Comparison of ENCODE assay signal across 1 cellular context in genomic region chr2:202265467-202266277, GRCh38.
TF ChIP-seq lines count a peak whose summit lies in the region.

A gene with protein sequence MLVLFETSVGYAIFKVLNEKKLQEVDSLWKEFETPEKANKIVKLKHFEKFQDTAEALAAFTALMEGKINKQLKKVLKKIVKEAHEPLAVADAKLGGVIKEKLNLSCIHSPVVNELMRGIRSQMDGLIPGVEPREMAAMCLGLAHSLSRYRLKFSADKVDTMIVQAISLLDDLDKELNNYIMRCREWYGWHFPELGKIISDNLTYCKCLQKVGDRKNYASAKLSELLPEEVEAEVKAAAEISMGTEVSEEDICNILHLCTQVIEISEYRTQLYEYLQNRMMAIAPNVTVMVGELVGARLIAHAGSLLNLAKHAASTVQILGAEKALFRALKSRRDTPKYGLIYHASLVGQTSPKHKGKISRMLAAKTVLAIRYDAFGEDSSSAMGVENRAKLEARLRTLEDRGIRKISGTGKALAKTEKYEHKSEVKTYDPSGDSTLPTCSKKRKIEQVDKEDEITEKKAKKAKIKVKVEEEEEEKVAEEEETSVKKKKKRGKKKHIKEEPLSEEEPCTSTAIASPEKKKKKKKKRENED (plus strand): TSS chr2:202265763. CDS start chr2:202265942, 179 bp downstream.

TF ChIP-seq in HepG2, 621 proteins besides CTCF, POLR2A, EP300 and RAD21 (continued from another document and continues in another):
- peak; percentile 81; the same call in 1 of the 2 replicates for TF ChIP-seq JDP2 (CRISPR knock-in tag; IDR thresholded peaks at IDR 0.05; ENCODE audit: borderline replicate concordance)
- TF ChIP-seq, protein P1, sequence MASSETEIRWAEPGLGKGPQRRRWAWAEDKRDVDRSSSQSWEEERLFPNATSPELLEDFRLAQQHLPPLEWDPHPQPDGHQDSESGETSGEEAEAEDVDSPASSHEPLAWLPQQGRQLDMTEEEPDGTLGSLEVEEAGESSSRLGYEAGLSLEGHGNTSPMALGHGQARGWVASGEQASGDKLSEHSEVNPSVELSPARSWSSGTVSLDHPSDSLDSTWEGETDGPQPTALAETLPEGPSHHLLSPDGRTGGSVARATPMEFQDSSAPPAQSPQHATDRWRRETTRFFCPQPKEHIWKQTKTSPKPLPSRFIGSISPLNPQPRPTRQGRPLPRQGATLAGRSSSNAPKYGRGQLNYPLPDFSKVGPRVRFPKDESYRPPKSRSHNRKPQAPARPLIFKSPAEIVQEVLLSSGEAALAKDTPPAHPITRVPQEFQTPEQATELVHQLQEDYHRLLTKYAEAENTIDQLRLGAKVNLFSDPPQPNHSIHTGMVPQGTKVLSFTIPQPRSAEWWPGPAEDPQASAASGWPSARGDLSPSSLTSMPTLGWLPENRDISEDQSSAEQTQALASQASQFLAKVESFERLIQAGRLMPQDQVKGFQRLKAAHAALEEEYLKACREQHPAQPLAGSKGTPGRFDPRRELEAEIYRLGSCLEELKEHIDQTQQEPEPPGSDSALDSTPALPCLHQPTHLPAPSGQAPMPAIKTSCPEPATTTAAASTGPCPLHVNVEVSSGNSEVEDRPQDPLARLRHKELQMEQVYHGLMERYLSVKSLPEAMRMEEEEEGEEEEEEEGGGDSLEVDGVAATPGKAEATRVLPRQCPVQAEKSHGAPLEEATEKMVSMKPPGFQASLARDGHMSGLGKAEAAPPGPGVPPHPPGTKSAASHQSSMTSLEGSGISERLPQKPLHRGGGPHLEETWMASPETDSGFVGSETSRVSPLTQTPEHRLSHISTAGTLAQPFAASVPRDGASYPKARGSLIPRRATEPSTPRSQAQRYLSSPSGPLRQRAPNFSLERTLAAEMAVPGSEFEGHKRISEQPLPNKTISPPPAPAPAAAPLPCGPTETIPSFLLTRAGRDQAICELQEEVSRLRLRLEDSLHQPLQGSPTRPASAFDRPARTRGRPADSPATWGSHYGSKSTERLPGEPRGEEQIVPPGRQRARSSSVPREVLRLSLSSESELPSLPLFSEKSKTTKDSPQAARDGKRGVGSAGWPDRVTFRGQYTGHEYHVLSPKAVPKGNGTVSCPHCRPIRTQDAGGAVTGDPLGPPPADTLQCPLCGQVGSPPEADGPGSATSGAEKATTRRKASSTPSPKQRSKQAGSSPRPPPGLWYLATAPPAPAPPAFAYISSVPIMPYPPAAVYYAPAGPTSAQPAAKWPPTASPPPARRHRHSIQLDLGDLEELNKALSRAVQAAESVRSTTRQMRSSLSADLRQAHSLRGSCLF (CRISPR knock-in tag; IDR thresholded peaks at IDR 0.05; ENCODE audit: borderline replicate concordance): no peak
- TF ChIP-seq ZSCAN21 (CRISPR knock-in tag; IDR thresholded peaks at IDR 0.05; ENCODE audit: borderline replicate concordance): peak; percentile 73; the same call in 1 of the 2 replicates
- peak; percentile 80 for TF ChIP-seq ZSCAN9 (CRISPR knock-in tag; IDR thresholded peaks at IDR 0.05; ENCODE audit: borderline replicate concordance)
- 0 out of 2 replicates have a peak, but pooled peaks have one; percentile 47 for TF ChIP-seq ZNF260 (CRISPR knock-in tag; IDR thresholded peaks at IDR 0.05; ENCODE audit: borderline replicate concordance, low read depth)
- peak; percentile 31; the same call in 1 of the 2 replicates for TF ChIP-seq ZNF790 (CRISPR knock-in tag; IDR thresholded peaks at IDR 0.05; ENCODE audit: borderline replicate concordance)
- 0 out of 2 replicates have a peak, but pooled peaks have one; percentile 84 for TF ChIP-seq GLI4 (CRISPR knock-in tag; IDR thresholded peaks at IDR 0.05; ENCODE audit: borderline replicate concordance)
- no peak; the same call in 1 of the 2 replicates for TF ChIP-seq ZNF850 (CRISPR knock-in tag; conservative IDR thresholded peaks at IDR 0.05)
- TF ChIP-seq TEF (CRISPR knock-in tag; IDR thresholded peaks at IDR 0.05): no peak
- TF ChIP-seq ZNF577 (CRISPR knock-in tag; IDR thresholded peaks at IDR 0.05; ENCODE audit: borderline replicate concordance, low read depth): no peak
- no peak for TF ChIP-seq SMARCE1 (IDR thresholded peaks at IDR 0.05; ENCODE audit: borderline replicate concordance)
- no peak for TF ChIP-seq ZKSCAN5 (CRISPR knock-in tag; IDR thresholded peaks at IDR 0.05)
- no peak for TF ChIP-seq ZKSCAN1 (IDR thresholded peaks at IDR 0.05; ENCODE audit: low read length)
- TF ChIP-seq RXRA (CRISPR knock-in tag; IDR thresholded peaks at IDR 0.05): peak; percentile 79
- TF ChIP-seq HNRNPL (IDR thresholded peaks at IDR 0.05; ENCODE audit: low read depth, low read length): no peak
- TF ChIP-seq CBFB (CRISPR knock-in tag; IDR thresholded peaks at IDR 0.05): 0 out of 2 replicates have a peak, but pooled peaks have one; percentile 20
- TF ChIP-seq, protein P2, sequence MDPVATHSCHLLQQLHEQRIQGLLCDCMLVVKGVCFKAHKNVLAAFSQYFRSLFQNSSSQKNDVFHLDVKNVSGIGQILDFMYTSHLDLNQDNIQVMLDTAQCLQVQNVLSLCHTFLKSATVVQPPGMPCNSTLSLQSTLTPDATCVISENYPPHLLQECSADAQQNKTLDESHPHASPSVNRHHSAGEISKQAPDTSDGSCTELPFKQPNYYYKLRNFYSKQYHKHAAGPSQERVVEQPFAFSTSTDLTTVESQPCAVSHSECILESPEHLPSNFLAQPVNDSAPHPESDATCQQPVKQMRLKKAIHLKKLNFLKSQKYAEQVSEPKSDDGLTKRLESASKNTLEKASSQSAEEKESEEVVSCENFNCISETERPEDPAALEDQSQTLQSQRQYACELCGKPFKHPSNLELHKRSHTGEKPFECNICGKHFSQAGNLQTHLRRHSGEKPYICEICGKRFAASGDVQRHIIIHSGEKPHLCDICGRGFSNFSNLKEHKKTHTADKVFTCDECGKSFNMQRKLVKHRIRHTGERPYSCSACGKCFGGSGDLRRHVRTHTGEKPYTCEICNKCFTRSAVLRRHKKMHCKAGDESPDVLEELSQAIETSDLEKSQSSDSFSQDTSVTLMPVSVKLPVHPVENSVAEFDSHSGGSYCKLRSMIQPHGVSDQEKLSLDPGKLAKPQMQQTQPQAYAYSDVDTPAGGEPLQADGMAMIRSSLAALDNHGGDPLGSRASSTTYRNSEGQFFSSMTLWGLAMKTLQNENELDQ (CRISPR knock-in tag; IDR thresholded peaks at IDR 0.05; ENCODE audit: borderline replicate concordance): 0 out of 2 replicates have a peak, but pooled peaks have one; percentile 12
- TF ChIP-seq, protein P3, sequence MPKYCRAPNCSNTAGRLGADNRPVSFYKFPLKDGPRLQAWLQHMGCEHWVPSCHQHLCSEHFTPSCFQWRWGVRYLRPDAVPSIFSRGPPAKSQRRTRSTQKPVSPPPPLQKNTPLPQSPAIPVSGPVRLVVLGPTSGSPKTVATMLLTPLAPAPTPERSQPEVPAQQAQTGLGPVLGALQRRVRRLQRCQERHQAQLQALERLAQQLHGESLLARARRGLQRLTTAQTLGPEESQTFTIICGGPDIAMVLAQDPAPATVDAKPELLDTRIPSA (CRISPR knock-in tag; IDR thresholded peaks at IDR 0.05; ENCODE audit: borderline replicate concordance): no peak
- TF ChIP-seq RBAK (CRISPR knock-in tag; IDR thresholded peaks at IDR 0.05): no peak
- TF ChIP-seq BRD4 (CRISPR knock-in tag; IDR thresholded peaks at IDR 0.05): peak; percentile 86; the same call in 1 of the 2 replicates
- peak; percentile 50 for TF ChIP-seq ZNF563 (CRISPR knock-in tag; IDR thresholded peaks at IDR 0.05)
- no peak for TF ChIP-seq EZH2 (conservative IDR thresholded peaks at IDR 0.05; ENCODE audit: low read depth, low read length)
- peak; percentile 26; the same call in 1 of the 2 replicates for TF ChIP-seq ZBTB42 (CRISPR knock-in tag; IDR thresholded peaks at IDR 0.05)
- TF ChIP-seq SP4 (CRISPR knock-in tag; IDR thresholded peaks at IDR 0.05): 0 out of 2 replicates have a peak, but pooled peaks have one; percentile 64
- TF ChIP-seq, protein P4, sequence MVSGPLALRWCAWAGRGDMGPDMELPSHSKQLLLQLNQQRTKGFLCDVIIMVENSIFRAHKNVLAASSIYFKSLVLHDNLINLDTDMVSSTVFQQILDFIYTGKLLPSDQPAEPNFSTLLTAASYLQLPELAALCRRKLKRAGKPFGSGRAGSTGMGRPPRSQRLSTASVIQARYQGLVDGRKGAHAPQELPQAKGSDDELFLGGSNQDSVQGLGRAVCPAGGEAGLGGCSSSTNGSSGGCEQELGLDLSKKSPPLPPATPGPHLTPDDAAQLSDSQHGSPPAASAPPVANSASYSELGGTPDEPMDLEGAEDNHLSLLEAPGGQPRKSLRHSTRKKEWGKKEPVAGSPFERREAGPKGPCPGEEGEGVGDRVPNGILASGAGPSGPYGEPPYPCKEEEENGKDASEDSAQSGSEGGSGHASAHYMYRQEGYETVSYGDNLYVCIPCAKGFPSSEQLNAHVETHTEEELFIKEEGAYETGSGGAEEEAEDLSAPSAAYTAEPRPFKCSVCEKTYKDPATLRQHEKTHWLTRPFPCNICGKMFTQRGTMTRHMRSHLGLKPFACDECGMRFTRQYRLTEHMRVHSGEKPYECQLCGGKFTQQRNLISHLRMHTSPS (CRISPR knock-in tag; IDR thresholded peaks at IDR 0.05; ENCODE audit: low read depth): no peak
- peak; percentile 97 for TF ChIP-seq POLR2AphosphoS2 (IDR thresholded peaks at IDR 0.05; ENCODE audit: low read depth, low read length)
- TF ChIP-seq ZMYM4 (CRISPR knock-in tag; IDR thresholded peaks at IDR 0.05): peak; percentile 90
- TF ChIP-seq ZNF572 (CRISPR knock-in tag; IDR thresholded peaks at IDR 0.05): peak; percentile 24; the same call in 1 of the 2 replicates
- TF ChIP-seq ZNF432 (CRISPR knock-in tag; IDR thresholded peaks at IDR 0.05; ENCODE audit: borderline replicate concordance): no peak
- TF ChIP-seq ZNF484 (CRISPR knock-in tag; IDR thresholded peaks at IDR 0.05; ENCODE audit: borderline replicate concordance, low read depth): 0 out of 2 replicates have a peak, but pooled peaks have one; percentile 63
- TF ChIP-seq TP53 (CRISPR knock-in tag; conservative IDR thresholded peaks at IDR 0.05): 0 out of 2 replicates have a peak, but pooled peaks have one; percentile 62
- TF ChIP-seq SOX5 (CRISPR knock-in tag; IDR thresholded peaks at IDR 0.05; ENCODE audit: borderline replicate concordance): peak; percentile 76
- TF ChIP-seq IRF2 (CRISPR knock-in tag; IDR thresholded peaks at IDR 0.05): peak; percentile 94
- TF ChIP-seq TBX3 (IDR thresholded peaks at IDR 0.05; ENCODE audit: borderline replicate concordance): 0 out of 2 replicates have a peak, but pooled peaks have one; percentile 9
- TF ChIP-seq TARDBP (CRISPR knock-in tag; IDR thresholded peaks at IDR 0.05): peak; percentile 97
- TF ChIP-seq, protein P5, sequence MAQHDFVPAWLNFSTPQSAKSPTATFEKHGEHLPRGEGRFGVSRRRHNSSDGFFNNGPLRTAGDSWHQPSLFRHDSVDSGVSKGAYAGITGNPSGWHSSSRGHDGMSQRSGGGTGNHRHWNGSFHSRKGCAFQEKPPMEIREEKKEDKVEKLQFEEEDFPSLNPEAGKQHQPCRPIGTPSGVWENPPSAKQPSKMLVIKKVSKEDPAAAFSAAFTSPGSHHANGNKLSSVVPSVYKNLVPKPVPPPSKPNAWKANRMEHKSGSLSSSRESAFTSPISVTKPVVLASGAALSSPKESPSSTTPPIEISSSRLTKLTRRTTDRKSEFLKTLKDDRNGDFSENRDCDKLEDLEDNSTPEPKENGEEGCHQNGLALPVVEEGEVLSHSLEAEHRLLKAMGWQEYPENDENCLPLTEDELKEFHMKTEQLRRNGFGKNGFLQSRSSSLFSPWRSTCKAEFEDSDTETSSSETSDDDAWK (CRISPR knock-in tag; IDR thresholded peaks at IDR 0.05): no peak
- TF ChIP-seq ZFP36L1 (CRISPR knock-in tag; IDR thresholded peaks at IDR 0.05): no peak; the same call in none of the 2 replicates
- TF ChIP-seq ZNF678 (CRISPR knock-in tag; IDR thresholded peaks at IDR 0.05): 0 out of 2 replicates have a peak, but pooled peaks have one; percentile 54
- peak; percentile 88 for TF ChIP-seq CHD2 (IDR thresholded peaks at IDR 0.05; ENCODE audit: low read depth, low read length)
- peak; percentile 79 for TF ChIP-seq ZNF441 (CRISPR knock-in tag; IDR thresholded peaks at IDR 0.05; ENCODE audit: borderline replicate concordance)
- no peak for TF ChIP-seq TEAD2 (CRISPR knock-in tag; IDR thresholded peaks at IDR 0.05)
- no peak for TF ChIP-seq PLRG1 (conservative IDR thresholded peaks at IDR 0.05)
- no peak for TF ChIP-seq SMAD9 (CRISPR knock-in tag; IDR thresholded peaks at IDR 0.05)
- TF ChIP-seq, protein P6, sequence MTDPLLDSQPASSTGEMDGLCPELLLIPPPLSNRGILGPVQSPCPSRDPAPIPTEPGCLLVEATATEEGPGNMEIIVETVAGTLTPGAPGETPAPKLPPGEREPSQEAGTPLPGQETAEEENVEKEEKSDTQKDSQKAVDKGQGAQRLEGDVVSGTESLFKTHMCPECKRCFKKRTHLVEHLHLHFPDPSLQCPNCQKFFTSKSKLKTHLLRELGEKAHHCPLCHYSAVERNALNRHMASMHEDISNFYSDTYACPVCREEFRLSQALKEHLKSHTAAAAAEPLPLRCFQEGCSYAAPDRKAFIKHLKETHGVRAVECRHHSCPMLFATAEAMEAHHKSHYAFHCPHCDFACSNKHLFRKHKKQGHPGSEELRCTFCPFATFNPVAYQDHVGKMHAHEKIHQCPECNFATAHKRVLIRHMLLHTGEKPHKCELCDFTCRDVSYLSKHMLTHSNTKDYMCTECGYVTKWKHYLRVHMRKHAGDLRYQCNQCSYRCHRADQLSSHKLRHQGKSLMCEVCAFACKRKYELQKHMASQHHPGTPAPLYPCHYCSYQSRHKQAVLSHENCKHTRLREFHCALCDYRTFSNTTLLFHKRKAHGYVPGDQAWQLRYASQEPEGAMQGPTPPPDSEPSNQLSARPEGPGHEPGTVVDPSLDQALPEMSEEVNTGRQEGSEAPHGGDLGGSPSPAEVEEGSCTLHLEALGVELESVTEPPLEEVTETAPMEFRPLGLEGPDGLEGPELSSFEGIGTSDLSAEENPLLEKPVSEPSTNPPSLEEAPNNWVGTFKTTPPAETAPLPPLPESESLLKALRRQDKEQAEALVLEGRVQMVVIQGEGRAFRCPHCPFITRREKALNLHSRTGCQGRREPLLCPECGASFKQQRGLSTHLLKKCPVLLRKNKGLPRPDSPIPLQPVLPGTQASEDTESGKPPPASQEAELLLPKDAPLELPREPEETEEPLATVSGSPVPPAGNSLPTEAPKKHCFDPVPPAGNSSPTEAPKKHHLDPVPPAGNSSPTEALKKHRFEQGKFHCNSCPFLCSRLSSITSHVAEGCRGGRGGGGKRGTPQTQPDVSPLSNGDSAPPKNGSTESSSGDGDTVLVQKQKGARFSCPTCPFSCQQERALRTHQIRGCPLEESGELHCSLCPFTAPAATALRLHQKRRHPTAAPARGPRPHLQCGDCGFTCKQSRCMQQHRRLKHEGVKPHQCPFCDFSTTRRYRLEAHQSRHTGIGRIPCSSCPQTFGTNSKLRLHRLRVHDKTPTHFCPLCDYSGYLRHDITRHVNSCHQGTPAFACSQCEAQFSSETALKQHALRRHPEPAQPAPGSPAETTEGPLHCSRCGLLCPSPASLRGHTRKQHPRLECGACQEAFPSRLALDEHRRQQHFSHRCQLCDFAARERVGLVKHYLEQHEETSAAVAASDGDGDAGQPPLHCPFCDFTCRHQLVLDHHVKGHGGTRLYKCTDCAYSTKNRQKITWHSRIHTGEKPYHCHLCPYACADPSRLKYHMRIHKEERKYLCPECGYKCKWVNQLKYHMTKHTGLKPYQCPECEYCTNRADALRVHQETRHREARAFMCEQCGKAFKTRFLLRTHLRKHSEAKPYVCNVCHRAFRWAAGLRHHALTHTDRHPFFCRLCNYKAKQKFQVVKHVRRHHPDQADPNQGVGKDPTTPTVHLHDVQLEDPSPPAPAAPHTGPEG (CRISPR knock-in tag; IDR thresholded peaks at IDR 0.05): peak; percentile 82
- peak; percentile 93 for TF ChIP-seq ZNF558 (CRISPR knock-in tag; IDR thresholded peaks at IDR 0.05; ENCODE audit: borderline replicate concordance)
- no peak for TF ChIP-seq TOE1 (CRISPR knock-in tag; IDR thresholded peaks at IDR 0.05)
